In genomic region chr2:80703532-80703931, GRCh38 we compare ENCODE assay signal across 23 cellular contexts.
"Had no signal": no experiment of that assay in that cellular context is flagged by ENCODE, and none has a peak within 500 bp of the region (broad histone marks: within the 10 kb centered on the region; RNA-seq: fewer than 3 reads in every experiment).

No MANE protein-coding gene starts in this region.

- H3K4me1 ChIP-seq: left ventricle myocardium inferior, right atrium auricular region, stomach, testis, thyroid gland, transverse colon, upper lobe of right lung had no signal

- H3K36me3 ChIP-seq: left ventricle myocardium inferior, ovary, right atrium auricular region, stomach, thyroid gland, transverse colon, upper lobe of right lung had no signal

- H3K27ac Mint-ChIP-seq: immature natural killer cell; naive thymus-derived CD8-positive, alpha-beta T cell; nephron; progenitor cell of endocrine pancreas; stimulated activated naive B cell treated with anti-CD40 and anti-IgM and Interleukin-4, amounts not matched to agents 10 μg/mL and 1 μg/mL and 100 μg/mL, for 72 hours had no signal

- H3K27me3 Mint-ChIP-seq: naive thymus-derived CD8-positive, alpha-beta T cell; progenitor cell of endocrine pancreas; stimulated activated naive B cell treated with anti-CD40 and anti-IgM and Interleukin-4, amounts not matched to agents 10 μg/mL and 1 μg/mL and 100 μg/mL, for 72 hours had no signal

- H3K4me1 Mint-ChIP-seq: immature natural killer cell; naive thymus-derived CD8-positive, alpha-beta T cell; nephron; neural crest cell; stimulated activated naive B cell treated with anti-CD40 and anti-IgM and Interleukin-4, amounts not matched to agents 10 μg/mL and 1 μg/mL and 100 μg/mL, for 72 hours had no signal

- H3K27ac ChIP-seq: left ventricle myocardium inferior, ovary, right atrium auricular region, skin epidermis, stomach, testis, thyroid gland, transverse colon, upper lobe of right lung had no signal

- ATAC-seq: naive thymus-derived CD8-positive, alpha-beta T cell; sciatic nerve; stimulated activated naive B cell treated with anti-CD40 and anti-IgM and Interleukin-4, amounts not matched to agents 10 μg/mL and 1 μg/mL and 100 μg/mL, for 72 hours; stimulated activated naive CD8-positive, alpha-beta T cell treated with anti-CD3 and anti-CD28 coated beads, Interleukin-15, Interleukin-2, amounts not matched to agents 100 U/mL and 50 U/mL, for 24 hours; upper lobe of right lung had no signal

- DNase-seq: hippocampal formation; immature natural killer cell; left ventricle myocardium inferior; naive thymus-derived CD8-positive, alpha-beta T cell; ovary; stimulated activated CD4-positive, alpha-beta T cell treated with anti-CD3 and anti-CD28 coated beads, Interleukin-12 subunit alpha, Interleukin-12 subunit beta, amount 100 ng/mL, for 4 hours; stimulated activated CD4-positive, alpha-beta T cell treated with anti-CD3 and anti-CD28 coated beads, Interleukin-15, amount 100 ng/mL, for 24 hours; stimulated activated CD4-positive, alpha-beta T cell treated with anti-CD3 and anti-CD28 coated beads, Interleukin-2, amount 100 ng/mL, for 24 hours; stimulated activated CD4-positive, alpha-beta T cell treated with anti-CD3 and anti-CD28 coated beads, Interleukin-4, amount 100 ng/mL, for 1 hour; stimulated activated naive B cell treated with anti-CD40 and anti-IgM and Interleukin-4, amounts not matched to agents 10 μg/mL and 1 μg/mL and 100 μg/mL, for 72 hours; stimulated activated naive CD8-positive, alpha-beta T cell treated with anti-CD3 and anti-CD28 coated beads, Interleukin-15, Interleukin-2, amounts not matched to agents 100 U/mL and 50 U/mL, for 24 hours; stomach; thyroid gland; transverse colon; upper lobe of right lung had no signal

- H3K9me3 ChIP-seq: left ventricle myocardium inferior, ovary, right atrium auricular region, stomach, testis, thyroid gland, transverse colon, upper lobe of right lung had no signal

- H3K4me3 ChIP-seq: left ventricle myocardium inferior, lung, ovary, right atrium auricular region, skin epidermis, stomach, testis, thyroid gland, transverse colon, upper lobe of right lung had no signal

- H3K36me3 Mint-ChIP-seq: immature natural killer cell; naive thymus-derived CD8-positive, alpha-beta T cell; stimulated activated naive B cell treated with anti-CD40 and anti-IgM and Interleukin-4, amounts not matched to agents 10 μg/mL and 1 μg/mL and 100 μg/mL, for 72 hours had no signal

- H3K4me3 Mint-ChIP-seq: immature natural killer cell; naive thymus-derived CD8-positive, alpha-beta T cell; nephron; neural crest cell; stimulated activated naive B cell treated with anti-CD40 and anti-IgM and Interleukin-4, amounts not matched to agents 10 μg/mL and 1 μg/mL and 100 μg/mL, for 72 hours had no signal

- H3K27me3 ChIP-seq: ovary, right atrium auricular region, stomach, testis, thyroid gland, transverse colon, upper lobe of right lung had no signal
